8 cellular contexts compared by ENCODE assay signal in the genomic region with DNA sequence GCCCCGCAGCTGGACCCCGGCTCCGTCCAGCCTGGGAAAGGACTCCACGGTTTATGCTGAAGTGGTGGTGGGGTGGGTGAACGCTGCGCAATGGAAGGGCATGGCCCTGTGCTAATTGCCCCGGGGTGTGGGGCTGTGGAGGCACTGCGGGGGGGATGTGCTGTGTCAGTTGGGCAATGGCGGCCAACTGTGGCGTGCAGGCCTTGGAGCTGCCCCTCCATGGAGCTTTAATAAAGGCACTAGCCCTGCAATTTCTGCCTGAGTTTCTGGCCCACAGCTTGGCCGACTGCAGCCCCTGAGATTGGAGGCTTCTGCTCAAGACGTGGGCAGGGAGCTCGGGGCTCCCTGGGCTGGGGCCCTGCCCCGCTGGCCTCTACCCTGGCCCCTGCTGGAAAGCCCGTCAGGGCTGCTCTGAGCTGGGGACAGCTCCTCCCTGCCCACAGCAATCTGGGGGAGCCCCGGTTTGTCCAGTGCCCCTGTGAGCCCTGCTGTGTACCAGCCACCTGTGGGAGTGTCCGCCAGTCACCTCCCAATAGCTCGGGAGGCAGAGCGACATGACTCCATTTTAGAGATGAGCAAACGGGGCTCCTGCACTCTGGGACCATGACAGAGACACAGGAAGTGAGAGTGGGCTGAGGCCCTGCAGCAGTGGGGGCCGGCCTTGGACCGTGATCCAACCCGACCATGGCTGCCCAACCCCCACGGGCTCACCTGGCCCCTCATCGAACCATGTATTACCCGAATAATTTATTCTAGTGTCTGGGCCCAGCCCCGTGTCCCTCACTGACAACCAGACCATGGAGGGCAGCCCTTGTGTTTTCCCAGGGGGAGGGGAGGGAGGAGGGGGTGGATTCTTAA. TPM values are rescaled to one million over a fixed set of nuclear protein-coding genes. Genes with fewer than 3 reads are reported as not detected.
DNase-seq lines count a peak whose midpoint lies in the region; ATAC-seq and TF ChIP-seq lines count a peak whose summit lies in the region.

No MANE protein-coding gene starts in this region.

- CTCF ChIA-PET in CD8-positive, alpha-beta T cell (lab: Charles Lee) = interaction anchor here (0.6 to 5.6 kb wide), 19 partner anchors 10 to 344 kb away, joined by 3 to 45 read pairs (median 5); a partner anchor contains a TSS
- CTCF ChIA-PET in WTC11 (lab: Charles Lee) = interaction anchor here (0.6 to 3.7 kb wide), 25 partner anchors 8 to 877 kb away, joined by 3 to 61 read pairs (median 5); a partner anchor contains a TSS

- DNase-seq in CD8-positive, alpha-beta T cell = peak in 4 of 7 experiments; percentile 41 to 69 (median 49)
- DNase-seq in WTC11 (ENCODE audit: low spot score) = no peak
- peak; percentile 16 for DNase-seq in renal cortical epithelial cell (ENCODE audit: low read depth)
- DNase-seq in HPDE6-E6E7 (ENCODE audit: extremely low spot score) = no peak

- H3K27me3 Mint-ChIP-seq in CD8-positive, alpha-beta T cell (ENCODE audit: low read depth) = no peaks in the 10 kb centered on the region
- no peaks in the 10 kb centered on the region; the same call in 1 of the 2 replicates for H3K27me3 Mint-ChIP-seq in WTC11 (ENCODE audit: low read depth)

- H3K9me3 ChIP-seq in CD8-positive, alpha-beta T cell (ENCODE audit: low read length) = no peaks in the 10 kb centered on the region

- ATAC-seq in CD8-positive, alpha-beta T cell = peak; percentile 21
- peak; percentile 15 for ATAC-seq in HG03066 (IDR thresholded peaks at IDR 0.05; ENCODE audit: low read depth, unreplicated experiment)
- peak; percentile 1 for ATAC-seq in WTC11
- ATAC-seq in esophagus mucosa = peak; percentile 0
- ATAC-seq in GM18907 (IDR thresholded peaks at IDR 0.05; ENCODE audit: unreplicated experiment) = no peak
- ATAC-seq in HG03097 (IDR thresholded peaks at IDR 0.05; ENCODE audit: low FRiP score, unreplicated experiment) = no peak

- H3K4me3 Mint-ChIP-seq in CD8-positive, alpha-beta T cell = peak overlapping the region; percentile 91
- peak overlapping the region; percentile 72 for H3K4me3 Mint-ChIP-seq in WTC11

- H3K27ac Mint-ChIP-seq in CD8-positive, alpha-beta T cell = peak overlapping the region; percentile 96
- H3K27ac Mint-ChIP-seq in WTC11 = no peak overlapping the region

- H3K4me3 ChIP-seq in CD8-positive, alpha-beta T cell (ENCODE audit: low read depth, low read length) = peak overlapping the region; percentile 87

- H3K27ac ChIP-seq in CD8-positive, alpha-beta T cell (ENCODE audit: low read depth, low read length) = peak overlapping the region; percentile 79

- no peak for TF ChIP-seq CTCF in CD8-positive, alpha-beta T cell (IDR thresholded peaks at IDR 0.05)
- no peak for TF ChIP-seq CTCF in WTC11 (IDR thresholded peaks at IDR 0.05)

- no peaks in the 10 kb centered on the region for H3K9me3 Mint-ChIP-seq in CD8-positive, alpha-beta T cell
- H3K9me3 Mint-ChIP-seq in WTC11 = no peaks in the 10 kb centered on the region

- peaks cover 37% of the 10 kb centered on the region for H3K4me1 ChIP-seq in CD8-positive, alpha-beta T cell (ENCODE audit: insufficient read depth, low read length)

- H3K36me3 Mint-ChIP-seq in CD8-positive, alpha-beta T cell = no peaks in the 10 kb centered on the region
- H3K36me3 Mint-ChIP-seq in WTC11 = no peaks in the 10 kb centered on the region

- H3K27me3 ChIP-seq in CD8-positive, alpha-beta T cell (ENCODE audit: insufficient read depth, low read length) = no peaks in the 10 kb centered on the region

- intact Hi-C loops in CD8-positive, alpha-beta T cell (cut with DNase I, micrococcal nuclease) = loop anchor here (1.0 to 10.0 kb wide), 12 partner anchors 9 to 629 kb away; a partner anchor contains a TSS

- POLR2A ChIA-PET in CD8-positive, alpha-beta T cell (lab: Charles Lee) = interaction anchor here (0.9 to 12.0 kb wide), 12 partner anchors 9 to 352 kb away, joined by 3 to 174 read pairs (median 7); a partner anchor contains a TSS
- POLR2A ChIA-PET in WTC11 (lab: Charles Lee) = interaction anchor here (0.5 to 1.3 kb wide), 2 partner anchors 36 to 38 kb away, joined by 3 to 4 read pairs; no protein-coding TSS in a partner anchor

- H3K4me1 Mint-ChIP-seq in CD8-positive, alpha-beta T cell (ENCODE audit: low read depth) = peaks cover 25% of the 10 kb centered on the region
- peaks cover 5% of the 10 kb centered on the region; the same call in 1 of the 2 replicates for H3K4me1 Mint-ChIP-seq in WTC11

- no peaks in the 10 kb centered on the region for H3K36me3 ChIP-seq in CD8-positive, alpha-beta T cell (ENCODE audit: insufficient read depth, low read length)

TF ChIP-seq in WTC11, 78 proteins besides CTCF, POLR2A, EP300 and RAD21:
- TF ChIP-seq NFE2L1 (CRISPR knock-in tag; IDR thresholded peaks at IDR 0.05) = peak; percentile 59; the same call in 1 of the 2 replicates
- TF ChIP-seq CBFB (CRISPR knock-in tag; IDR thresholded peaks at IDR 0.05; ENCODE audit: low read depth) = no peak
- TF ChIP-seq, protein P1, sequence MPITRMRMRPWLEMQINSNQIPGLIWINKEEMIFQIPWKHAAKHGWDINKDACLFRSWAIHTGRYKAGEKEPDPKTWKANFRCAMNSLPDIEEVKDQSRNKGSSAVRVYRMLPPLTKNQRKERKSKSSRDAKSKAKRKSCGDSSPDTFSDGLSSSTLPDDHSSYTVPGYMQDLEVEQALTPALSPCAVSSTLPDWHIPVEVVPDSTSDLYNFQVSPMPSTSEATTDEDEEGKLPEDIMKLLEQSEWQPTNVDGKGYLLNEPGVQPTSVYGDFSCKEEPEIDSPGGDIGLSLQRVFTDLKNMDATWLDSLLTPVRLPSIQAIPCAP (CRISPR knock-in tag; IDR thresholded peaks at IDR 0.05) = no peak
- TF ChIP-seq, protein P2, sequence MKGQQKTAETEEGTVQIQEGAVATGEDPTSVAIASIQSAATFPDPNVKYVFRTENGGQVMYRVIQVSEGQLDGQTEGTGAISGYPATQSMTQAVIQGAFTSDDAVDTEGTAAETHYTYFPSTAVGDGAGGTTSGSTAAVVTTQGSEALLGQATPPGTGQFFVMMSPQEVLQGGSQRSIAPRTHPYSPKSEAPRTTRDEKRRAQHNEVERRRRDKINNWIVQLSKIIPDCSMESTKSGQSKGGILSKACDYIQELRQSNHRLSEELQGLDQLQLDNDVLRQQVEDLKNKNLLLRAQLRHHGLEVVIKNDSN (CRISPR knock-in tag; IDR thresholded peaks at IDR 0.05) = 0 out of 2 replicates have a peak, but pooled peaks have one; percentile 17

RNA-seq across cellular contexts. Expression of a gene that starts 8.7 kb away (rescaled TPM):
- 100 to 1,000 TPM; 158 to 160 TPM for total RNA-seq in CD8-positive, alpha-beta T cell
- total RNA-seq in WTC11 (2021) = 0.73 to 1.1 TPM (median 0.87 TPM) in 3 replicates
- 12.0 TPM for total RNA-seq in esophagus mucosa
- 17.6 and 19.8 TPM in 2 replicates for total RNA-seq in renal cortical epithelial cell

RNA-seq across cellular contexts. Expression of a gene that starts 17.4 kb away (rescaled TPM):
- not detected for total RNA-seq in CD8-positive, alpha-beta T cell
- total RNA-seq in WTC11 (2021) (0.21 to 0.23 TPM in 2 of 3 replicates, not detected in the other), esophagus mucosa (1.3 TPM), renal cortical epithelial cell (not detected in 2 replicates)

RNA-seq across cellular contexts. Expression of a gene that starts 21.0 kb away (rescaled TPM):
- 10 to 100 TPM; 44.1 to 44.8 TPM for total RNA-seq in CD8-positive, alpha-beta T cell
- total RNA-seq in WTC11 (2021) = 35.2 to 52.5 TPM (median 36.7 TPM) in 3 replicates
- 10.1 TPM for total RNA-seq in esophagus mucosa
- total RNA-seq in renal cortical epithelial cell = 14.6 and 20.3 TPM in 2 replicates

RNA-seq across cellular contexts. Expression of a gene that starts 39.1 kb away (rescaled TPM):
- total RNA-seq in CD8-positive, alpha-beta T cell = 10 to 100 TPM; 13.5 to 15.9 TPM
- total RNA-seq in WTC11 (2021) (47.8 to 51.1 TPM (median 50.3 TPM) in 3 replicates), esophagus mucosa (12.7 TPM), renal cortical epithelial cell (21.0 and 27.1 TPM in 2 replicates)

Comparison
In these comparisons a context has a peak if more than half of its experiments do, and no peak if none do; other contexts are left out.
1. ATAC-seq: peak in CD8-positive, alpha-beta T cell (single experiment), HG03066 (single experiment), WTC11 (single experiment) and esophagus mucosa (single experiment); none in GM18907 (single experiment) and HG03097 (single experiment).
2. DNase-seq: peak in CD8-positive, alpha-beta T cell (4 of 7) and renal cortical epithelial cell (single experiment); none in WTC11 (single experiment) and HPDE6-E6E7 (single experiment).